ENCODE assay signal across 36 cellular contexts in genomic region chr12:129848921-129849320, GRCh38. TPM values are rescaled to one million over a fixed set of nuclear protein-coding genes. Genes with fewer than 3 reads are reported as not detected.
"Had no signal": no experiment of that assay in that cellular context is flagged by ENCODE, and none has a peak within 500 bp of the region (broad histone marks: within the 10 kb centered on the region; RNA-seq: fewer than 3 reads in every experiment).

No MANE protein-coding gene starts in this region.

- H3K4me1 Mint-ChIP-seq: activated B cell treated with CpG ODN at 0.5 μM for 24 hours; activated naive CD4-positive, alpha-beta T cell treated with anti-CD3 and anti-CD28 coated beads, Interleukin-2, amount 50 U/mL, for 24 hours; activated naive CD8-positive, alpha-beta T cell treated with anti-CD3 and anti-CD28 coated beads for 36 hours; activated naive CD8-positive, alpha-beta T cell treated with anti-CD3 and anti-CD28 coated beads, Interleukin-2, amount 50 U/mL, for 24 hours; T-helper 17 cell had no signal

- DNase-seq: activated B cell treated with CpG ODN at 0.5 μM for 24 hours; activated CD4-positive, alpha-beta T cell treated with anti-CD3 and anti-CD28 coated beads for 48 hours; activated CD4-positive, alpha-beta T cell treated with anti-CD3 and anti-CD28 coated beads, Interleukin-2, amount 50 U/mL, for 1 hour; activated CD4-positive, alpha-beta T cell treated with anti-CD3 and anti-CD28 coated beads, Interleukin-2, amount 50 U/mL, for 48 hours; activated CD8-positive, alpha-beta memory T cell treated with anti-CD3 and anti-CD28 coated beads for 24 hours; activated CD8-positive, alpha-beta T cell treated with anti-CD3 and anti-CD28 coated beads for 36 hours; activated effector memory CD4-positive, alpha-beta T cell treated with anti-CD3 and anti-CD28 coated beads, Interleukin-2, amount 50 U/mL, for 16 hours; activated naive CD4-positive, alpha-beta T cell treated with anti-CD3 and anti-CD28 coated beads for 36 hours; activated naive CD8-positive, alpha-beta T cell treated with anti-CD3 and anti-CD28 coated beads for 36 hours; activated naive CD8-positive, alpha-beta T cell treated with anti-CD3 and anti-CD28 coated beads, Interleukin-2, amount 50 U/mL, for 24 hours; activated T-cell treated with anti-CD3 and anti-CD28 coated beads, Interleukin-2, amount 50 U/mL, for 48 hours; anterior cingulate cortex; body of pancreas; central memory CD4-positive, alpha-beta T cell; cerebellar nuclear complex; colonic mucosa; dorsolateral prefrontal cortex; effector memory CD4-positive, alpha-beta T cell; endodermal cell; foreskin fibroblast; glutamatergic neuron; heart right ventricle; T-helper 1 cell; T-helper 17 cell; T1000; WERI-Rb-1 had no signal

- H3K27ac ChIP-seq: body of pancreas, breast epithelium, cardiac muscle cell, colonic mucosa, dorsolateral prefrontal cortex, heart right ventricle, hepatocyte, WERI-Rb-1 had no signal

- H3K27ac Mint-ChIP-seq: activated B cell treated with CpG ODN at 0.5 μM for 24 hours; activated CD8-positive, alpha-beta T cell treated with anti-CD3 and anti-CD28 coated beads for 36 hours; activated naive CD4-positive, alpha-beta T cell treated with anti-CD3 and anti-CD28 coated beads for 36 hours; activated naive CD4-positive, alpha-beta T cell treated with anti-CD3 and anti-CD28 coated beads, Interleukin-2, amount 50 U/mL, for 24 hours; activated naive CD8-positive, alpha-beta T cell treated with anti-CD3 and anti-CD28 coated beads for 36 hours; activated naive CD8-positive, alpha-beta T cell treated with anti-CD3 and anti-CD28 coated beads, Interleukin-2, amount 50 U/mL, for 24 hours; activated T-helper 1 cell treated with anti-CD3 and anti-CD28 coated beads, Interleukin-12 subunit alpha, Interleukin-12 subunit beta, Interleukin-2, Interleukin-4 antibody, amounts not matched to agents 30 ng/mL and 10 ng/mL and 1 ng/mL, durations not matched to agents 14 hours and 24 hours and 36 hours; activated T-helper 2 cell treated with anti-CD3 and anti-CD28 coated beads, Interferon-gamma antibody, Interleukin-2, Interleukin-4, amounts not matched to agents 10 μg/mL and 5 μg/mL and 100 μg/mL, durations not matched to agents 14 hours and 24 hours and 36 hours; dendritic cell treated with granulocyte-macrophage colony-stimulating factor and Interleukin-4, amounts not matched to agents 40 ng/mL and 50 ng/mL, for 4 days; endodermal cell; T-helper 17 cell; T-helper 2 cell treated with Interferon-gamma antibody and Interleukin-4, amounts not matched to agents 5 μg/mL and 100 μg/mL, for 36 hours had no signal

- H3K4me1 ChIP-seq: body of pancreas, breast epithelium, colonic mucosa, heart right ventricle had no signal

- H3K9me3 ChIP-seq: body of pancreas, breast epithelium, colonic mucosa had no signal

- H3K27me3 Mint-ChIP-seq: activated B cell treated with CpG ODN at 0.5 μM for 24 hours; activated CD8-positive, alpha-beta T cell treated with anti-CD3 and anti-CD28 coated beads for 36 hours; activated naive CD8-positive, alpha-beta T cell treated with anti-CD3 and anti-CD28 coated beads, Interleukin-2, amount 50 U/mL, for 24 hours; dendritic cell treated with granulocyte-macrophage colony-stimulating factor and Interleukin-4, amounts not matched to agents 40 ng/mL and 50 ng/mL, for 4 days; T-helper 17 cell had no signal

- H3K4me3 ChIP-seq: body of pancreas, breast epithelium, cardiac muscle cell, colonic mucosa, dorsolateral prefrontal cortex, heart right ventricle, hepatocyte had no signal

- H3K36me3 ChIP-seq: breast epithelium, cardiac muscle cell, colonic mucosa, heart right ventricle, WERI-Rb-1 had no signal

- H3K9me3 Mint-ChIP-seq: activated B cell treated with CpG ODN at 0.5 μM for 24 hours; activated CD8-positive, alpha-beta T cell treated with anti-CD3 and anti-CD28 coated beads for 36 hours; activated naive CD4-positive, alpha-beta T cell treated with anti-CD3 and anti-CD28 coated beads, Interleukin-2, amount 50 U/mL, for 24 hours; activated naive CD8-positive, alpha-beta T cell treated with anti-CD3 and anti-CD28 coated beads for 36 hours; activated naive CD8-positive, alpha-beta T cell treated with anti-CD3 and anti-CD28 coated beads, Interleukin-2, amount 50 U/mL, for 24 hours; activated T-helper 1 cell treated with anti-CD3 and anti-CD28 coated beads, Interleukin-12 subunit alpha, Interleukin-12 subunit beta, Interleukin-2, Interleukin-4 antibody, amounts not matched to agents 30 ng/mL and 10 ng/mL and 1 ng/mL, durations not matched to agents 14 hours and 24 hours and 36 hours; dendritic cell treated with granulocyte-macrophage colony-stimulating factor and Interleukin-4, amounts not matched to agents 40 ng/mL and 50 ng/mL, for 4 days; endodermal cell; T-helper 2 cell treated with Interferon-gamma antibody and Interleukin-4, amounts not matched to agents 5 μg/mL and 100 μg/mL, for 36 hours had no signal

- ATAC-seq: activated CD4-positive, CD25-positive, alpha-beta regulatory T cell treated with anti-CD3 and anti-CD28 coated beads, Interleukin-2, amount 50 U/mL, for 24 hours; activated CD8-positive, alpha-beta T cell treated with anti-CD3 and anti-CD28 coated beads for 36 hours; activated naive CD8-positive, alpha-beta T cell treated with anti-CD3 and anti-CD28 coated beads, Interleukin-2, amount 50 U/mL, for 24 hours; body of pancreas; esophagus mucosa; heart right ventricle; T-helper 17 cell had no signal

- H3K4me3 Mint-ChIP-seq: activated B cell treated with CpG ODN at 0.5 μM for 24 hours; activated CD8-positive, alpha-beta T cell treated with anti-CD3 and anti-CD28 coated beads for 36 hours; activated naive CD4-positive, alpha-beta T cell treated with anti-CD3 and anti-CD28 coated beads for 36 hours; activated naive CD4-positive, alpha-beta T cell treated with anti-CD3 and anti-CD28 coated beads, Interleukin-2, amount 50 U/mL, for 24 hours; activated naive CD8-positive, alpha-beta T cell treated with anti-CD3 and anti-CD28 coated beads for 36 hours; activated naive CD8-positive, alpha-beta T cell treated with anti-CD3 and anti-CD28 coated beads, Interleukin-2, amount 50 U/mL, for 24 hours; activated T-helper 1 cell treated with anti-CD3 and anti-CD28 coated beads, Interleukin-12 subunit alpha, Interleukin-12 subunit beta, Interleukin-2, Interleukin-4 antibody, amounts not matched to agents 30 ng/mL and 10 ng/mL and 1 ng/mL, durations not matched to agents 14 hours and 24 hours and 36 hours; dendritic cell treated with granulocyte-macrophage colony-stimulating factor and Interleukin-4, amounts not matched to agents 40 ng/mL and 50 ng/mL, for 4 days; endodermal cell; T-helper 17 cell; T-helper 2 cell treated with Interferon-gamma antibody and Interleukin-4, amounts not matched to agents 5 μg/mL and 100 μg/mL, for 36 hours had no signal

- H3K36me3 Mint-ChIP-seq: activated naive CD4-positive, alpha-beta T cell treated with anti-CD3 and anti-CD28 coated beads, Interleukin-2, amount 50 U/mL, for 24 hours; activated naive CD8-positive, alpha-beta T cell treated with anti-CD3 and anti-CD28 coated beads for 36 hours had no signal

- H3K27me3 ChIP-seq: body of pancreas, breast epithelium, cardiac muscle cell, colonic mucosa, hepatocyte had no signal

RNA-seq across cellular contexts. Expression of gene TMEM132D, which starts 54.9 kb away (rescaled TPM):
- total RNA-seq: activated B cell treated with CpG ODN at 0.5 μM for 24 hours; activated CD8-positive, alpha-beta T cell treated with anti-CD3 and anti-CD28 coated beads for 36 hours; activated naive CD4-positive, alpha-beta T cell treated with anti-CD3 and anti-CD28 coated beads for 36 hours; activated naive CD8-positive, alpha-beta T cell treated with anti-CD3 and anti-CD28 coated beads for 36 hours; activated T-helper 1 cell treated with anti-CD3 and anti-CD28 coated beads, Interleukin-12 subunit alpha, Interleukin-12 subunit beta, Interleukin-2, Interleukin-4 antibody, amounts not matched to agents 30 ng/mL and 10 ng/mL and 1 ng/mL, durations not matched to agents 14 hours and 24 hours and 36 hours; activated T-helper 2 cell treated with anti-CD3 and anti-CD28 coated beads, Interferon-gamma antibody, Interleukin-2, Interleukin-4, amounts not matched to agents 10 μg/mL and 5 μg/mL and 100 μg/mL, durations not matched to agents 14 hours and 24 hours and 36 hours; breast epithelium; esophagus mucosa; heart right ventricle; T-helper 17 cell had no signal
